ENCODE assay signal across 1 cellular context in the genomic region with DNA sequence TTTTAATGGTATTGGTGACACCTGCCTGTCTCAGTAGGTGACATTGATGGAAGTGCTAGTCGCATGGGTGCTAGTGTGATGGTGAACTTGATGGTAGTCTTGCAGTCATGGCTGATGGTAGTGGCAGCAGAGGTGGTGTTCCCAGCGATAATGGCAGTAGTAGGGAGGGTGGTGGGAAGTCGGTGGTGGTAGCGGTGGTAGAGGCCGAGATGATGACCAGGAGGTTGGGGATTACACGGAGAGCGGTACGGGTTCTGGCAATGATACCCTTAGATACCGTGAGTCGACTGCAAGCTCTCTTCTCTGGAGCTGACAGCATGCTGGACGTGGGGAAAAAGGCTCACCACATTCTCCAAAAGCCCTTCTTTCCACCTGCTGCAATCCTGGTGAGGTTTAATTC.
TF ChIP-seq lines count a peak whose summit lies in the region.

No MANE protein-coding gene starts in this region.

TF ChIP-seq in H1, 55 proteins besides CTCF, POLR2A, EP300 and RAD21:
- TF ChIP-seq, protein P1, sequence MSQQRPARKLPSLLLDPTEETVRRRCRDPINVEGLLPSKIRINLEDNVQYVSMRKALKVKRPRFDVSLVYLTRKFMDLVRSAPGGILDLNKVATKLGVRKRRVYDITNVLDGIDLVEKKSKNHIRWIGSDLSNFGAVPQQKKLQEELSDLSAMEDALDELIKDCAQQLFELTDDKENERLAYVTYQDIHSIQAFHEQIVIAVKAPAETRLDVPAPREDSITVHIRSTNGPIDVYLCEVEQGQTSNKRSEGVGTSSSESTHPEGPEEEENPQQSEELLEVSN (IDR thresholded peaks at IDR 0.05): no peak
- TF ChIP-seq JUN (IDR thresholded peaks at IDR 0.05; ENCODE audit: low read depth, low read length): no peak
- TF ChIP-seq CREB1 (IDR thresholded peaks at IDR 0.05): no peak
- no peak for TF ChIP-seq TAF1 (IDR thresholded peaks at IDR 0.05; ENCODE audit: low read depth, low read length)
- TF ChIP-seq SAP30 (IDR thresholded peaks at IDR 0.05; ENCODE audit: insufficient read depth, insufficient replicate concordance, low read length): no peak
- TF ChIP-seq CHD2 (IDR thresholded peaks at IDR 0.05; ENCODE audit: low read length): no peak
- TF ChIP-seq SIX5 (IDR thresholded peaks at IDR 0.05; ENCODE audit: low read depth, low read length): no peak
- no peak for TF ChIP-seq CEBPB (IDR thresholded peaks at IDR 0.05; ENCODE audit: low read depth, low read length)
- TF ChIP-seq TAF7 (optimal IDR thresholded peaks at IDR 0.05; ENCODE audit: borderline replicate concordance, low read depth, low read length): no peak
- no peak for TF ChIP-seq EZH2 (IDR thresholded peaks at IDR 0.05; ENCODE audit: low read depth, low read length, severe bottlenecking)
- TF ChIP-seq RXRA (IDR thresholded peaks at IDR 0.05; ENCODE audit: insufficient read depth, low read depth, low read length): no peak
- TF ChIP-seq, protein P2, sequence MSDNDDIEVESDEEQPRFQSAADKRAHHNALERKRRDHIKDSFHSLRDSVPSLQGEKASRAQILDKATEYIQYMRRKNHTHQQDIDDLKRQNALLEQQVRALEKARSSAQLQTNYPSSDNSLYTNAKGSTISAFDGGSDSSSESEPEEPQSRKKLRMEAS (IDR thresholded peaks at IDR 0.05): no peak
- no peak for TF ChIP-seq MAFK (IDR thresholded peaks at IDR 0.05; ENCODE audit: low read depth, low read length)
- TF ChIP-seq SIRT6 (IDR thresholded peaks at IDR 0.05; ENCODE audit: low read length): no peak
- TF ChIP-seq FOSL1 (IDR thresholded peaks at IDR 0.05; ENCODE audit: insufficient read depth, low read depth, low read length): no peak
- no peak for TF ChIP-seq RNF2 (IDR thresholded peaks at IDR 0.05; ENCODE audit: borderline replicate concordance, low read depth, low read length, missing control alignments, poor library complexity, severe bottlenecking)
